Comparison of ENCODE assay signal across 8 cellular contexts in the genomic region with DNA sequence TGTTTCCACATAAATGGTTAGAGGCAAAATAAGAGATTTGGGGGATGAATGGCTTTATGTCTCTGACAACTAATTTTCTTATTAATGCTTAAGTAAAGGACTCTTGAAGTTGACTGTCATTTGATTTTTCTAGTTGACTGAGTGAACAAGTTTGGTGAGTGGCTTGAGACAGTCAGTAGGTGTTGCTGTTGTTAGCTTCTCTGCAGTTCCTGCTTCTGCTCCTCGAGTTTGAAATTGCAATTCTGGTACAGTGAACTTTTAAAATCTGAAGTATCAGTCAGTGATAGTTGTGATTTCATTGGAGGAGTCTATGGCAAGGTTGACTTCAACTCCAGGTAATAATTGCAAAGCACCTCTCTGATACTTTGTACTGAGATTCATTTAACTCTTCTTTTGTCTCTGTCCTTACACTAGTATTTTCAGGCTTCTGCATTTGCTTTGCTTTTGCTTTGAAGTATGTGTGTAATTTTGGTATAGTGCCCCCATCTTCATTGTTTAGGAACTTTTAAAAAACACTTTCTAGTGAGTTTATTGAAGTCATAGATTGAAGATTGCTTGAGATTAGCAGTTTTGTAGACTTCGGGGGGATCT. TPM values are rescaled to one million over a fixed set of nuclear protein-coding genes. Genes with fewer than 3 reads are reported as not detected.
A peak's percentile ranks its signal among the peaks of the same experiment; 100 is the strongest.
DNase-seq lines count a peak whose midpoint lies in the region; ATAC-seq and TF ChIP-seq lines count a peak whose summit lies in the region.

No MANE protein-coding gene starts in this region.

- H3K4me1 Mint-ChIP-seq in activated CD4-positive, alpha-beta memory T cell treated with anti-CD3 and anti-CD28 coated beads, Interleukin-2, amount 10 ng/mL, durations not matched to agents 7 days and 5 days, result peaks cover 60% of the 10 kb centered on the region

- no peaks in the 10 kb centered on the region for H3K9me3 Mint-ChIP-seq in activated CD4-positive, alpha-beta memory T cell treated with anti-CD3 and anti-CD28 coated beads, Interleukin-2, amount 10 ng/mL, durations not matched to agents 7 days and 5 days

- H3K27ac Mint-ChIP-seq in activated CD4-positive, alpha-beta memory T cell treated with anti-CD3 and anti-CD28 coated beads, Interleukin-2, amount 10 ng/mL, durations not matched to agents 7 days and 5 days, result peak overlapping the region; percentile 12

- peak; percentile 46 for ATAC-seq in sciatic nerve
- no peak for ATAC-seq in GM18520 (IDR thresholded peaks at IDR 0.05; ENCODE audit: unreplicated experiment)

- no peak for TF ChIP-seq EP300 in Ishikawa (IDR thresholded peaks at IDR 0.05; ENCODE audit: borderline replicate concordance)

- peak overlapping the region; percentile 87 for H3K4me3 Mint-ChIP-seq in activated CD4-positive, alpha-beta memory T cell treated with anti-CD3 and anti-CD28 coated beads, Interleukin-2, amount 10 ng/mL, durations not matched to agents 7 days and 5 days

- intact Hi-C loops in sciatic nerve (cut with DNase I), result loop anchor here (10.0 kb wide), 2 partner anchors 178 to 432 kb away; no protein-coding TSS in a partner anchor

- peaks cover 20% of the 10 kb centered on the region for H3K36me3 Mint-ChIP-seq in activated CD4-positive, alpha-beta memory T cell treated with anti-CD3 and anti-CD28 coated beads, Interleukin-2, amount 10 ng/mL, durations not matched to agents 7 days and 5 days (ENCODE audit: low read depth)

- H3K27me3 Mint-ChIP-seq in activated CD4-positive, alpha-beta memory T cell treated with anti-CD3 and anti-CD28 coated beads, Interleukin-2, amount 10 ng/mL, durations not matched to agents 7 days and 5 days, result no peaks in the 10 kb centered on the region

- TF ChIP-seq RAD21 in Ishikawa (IDR thresholded peaks at IDR 0.05; ENCODE audit: low read depth), result peak; percentile 53

- CTCF ChIA-PET in activated CD4-positive, alpha-beta memory T cell treated with anti-CD3 and anti-CD28 coated beads, Interleukin-2, amount 10 ng/mL, durations not matched to agents 7 days and 5 days (lab: Charles Lee), result interaction anchor here (0.6 to 6.4 kb wide), 9 partner anchors 76 to 533 kb away, joined by 3 to 74 read pairs (median 4); no protein-coding TSS in a partner anchor

- POLR2A ChIA-PET in activated CD4-positive, alpha-beta memory T cell treated with anti-CD3 and anti-CD28 coated beads, Interleukin-2, amount 10 ng/mL, durations not matched to agents 7 days and 5 days (lab: Charles Lee), result interaction anchor here (0.8 to 7.9 kb wide), 8 partner anchors 31 to 336 kb away, joined by 3 to 86 read pairs (median 6); no protein-coding TSS in a partner anchor

- DNase-seq in NCI-H82 (lab: John Stamatoyannopoulos, UW) (peak; percentile 8), NCI-H82 treated with DMSO at 0.1 percent for 48 hours (lab: John Stamatoyannopoulos, UW; ENCODE audit: unreplicated experiment) (no peak), foreskin melanocyte (peak; percentile 11), sciatic nerve (ENCODE audit: low spot score) (no peak), NCI-H2081 treated with DMSO at 0.1 percent for 48 hours (lab: John Stamatoyannopoulos, UW) (no peak)
- DNase-seq in activated CD4-positive, alpha-beta memory T cell treated with anti-CD3 and anti-CD28 coated beads, Interleukin-2, amount 10 ng/mL, durations not matched to agents 7 days and 5 days, result peak; percentile 25

TF ChIP-seq in Ishikawa, 13 proteins besides CTCF, POLR2A, EP300 and RAD21:
- TF ChIP-seq TEAD4 (IDR thresholded peaks at IDR 0.05) (no peak), TCF12 (IDR thresholded peaks at IDR 0.05; ENCODE audit: low read depth) (no peak), YY1 (IDR thresholded peaks at IDR 0.05; ENCODE audit: low read depth) (no peak), ZBTB7A (IDR thresholded peaks at IDR 0.05; ENCODE audit: low read depth) (no peak), EGR1 (IDR thresholded peaks at IDR 0.05) (no peak), FOXM1 (IDR thresholded peaks at IDR 0.05; ENCODE audit: borderline replicate concordance, low read depth) (no peak), CREB1 (IDR thresholded peaks at IDR 0.05; ENCODE audit: low read depth) (no peak), CEBPB (IDR thresholded peaks at IDR 0.05) (no peak), NFIC (IDR thresholded peaks at IDR 0.05) (no peak), TAF1 (IDR thresholded peaks at IDR 0.05; ENCODE audit: low read depth) (no peak)
- TF ChIP-seq, protein P1, sequence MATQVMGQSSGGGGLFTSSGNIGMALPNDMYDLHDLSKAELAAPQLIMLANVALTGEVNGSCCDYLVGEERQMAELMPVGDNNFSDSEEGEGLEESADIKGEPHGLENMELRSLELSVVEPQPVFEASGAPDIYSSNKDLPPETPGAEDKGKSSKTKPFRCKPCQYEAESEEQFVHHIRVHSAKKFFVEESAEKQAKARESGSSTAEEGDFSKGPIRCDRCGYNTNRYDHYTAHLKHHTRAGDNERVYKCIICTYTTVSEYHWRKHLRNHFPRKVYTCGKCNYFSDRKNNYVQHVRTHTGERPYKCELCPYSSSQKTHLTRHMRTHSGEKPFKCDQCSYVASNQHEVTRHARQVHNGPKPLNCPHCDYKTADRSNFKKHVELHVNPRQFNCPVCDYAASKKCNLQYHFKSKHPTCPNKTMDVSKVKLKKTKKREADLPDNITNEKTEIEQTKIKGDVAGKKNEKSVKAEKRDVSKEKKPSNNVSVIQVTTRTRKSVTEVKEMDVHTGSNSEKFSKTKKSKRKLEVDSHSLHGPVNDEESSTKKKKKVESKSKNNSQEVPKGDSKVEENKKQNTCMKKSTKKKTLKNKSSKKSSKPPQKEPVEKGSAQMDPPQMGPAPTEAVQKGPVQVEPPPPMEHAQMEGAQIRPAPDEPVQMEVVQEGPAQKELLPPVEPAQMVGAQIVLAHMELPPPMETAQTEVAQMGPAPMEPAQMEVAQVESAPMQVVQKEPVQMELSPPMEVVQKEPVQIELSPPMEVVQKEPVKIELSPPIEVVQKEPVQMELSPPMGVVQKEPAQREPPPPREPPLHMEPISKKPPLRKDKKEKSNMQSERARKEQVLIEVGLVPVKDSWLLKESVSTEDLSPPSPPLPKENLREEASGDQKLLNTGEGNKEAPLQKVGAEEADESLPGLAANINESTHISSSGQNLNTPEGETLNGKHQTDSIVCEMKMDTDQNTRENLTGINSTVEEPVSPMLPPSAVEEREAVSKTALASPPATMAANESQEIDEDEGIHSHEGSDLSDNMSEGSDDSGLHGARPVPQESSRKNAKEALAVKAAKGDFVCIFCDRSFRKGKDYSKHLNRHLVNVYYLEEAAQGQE (IDR thresholded peaks at IDR 0.05; ENCODE audit: low read depth), result no peak
- TF ChIP-seq, protein P2, sequence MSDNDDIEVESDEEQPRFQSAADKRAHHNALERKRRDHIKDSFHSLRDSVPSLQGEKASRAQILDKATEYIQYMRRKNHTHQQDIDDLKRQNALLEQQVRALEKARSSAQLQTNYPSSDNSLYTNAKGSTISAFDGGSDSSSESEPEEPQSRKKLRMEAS (IDR thresholded peaks at IDR 0.05), result no peak
- TF ChIP-seq, protein P3, sequence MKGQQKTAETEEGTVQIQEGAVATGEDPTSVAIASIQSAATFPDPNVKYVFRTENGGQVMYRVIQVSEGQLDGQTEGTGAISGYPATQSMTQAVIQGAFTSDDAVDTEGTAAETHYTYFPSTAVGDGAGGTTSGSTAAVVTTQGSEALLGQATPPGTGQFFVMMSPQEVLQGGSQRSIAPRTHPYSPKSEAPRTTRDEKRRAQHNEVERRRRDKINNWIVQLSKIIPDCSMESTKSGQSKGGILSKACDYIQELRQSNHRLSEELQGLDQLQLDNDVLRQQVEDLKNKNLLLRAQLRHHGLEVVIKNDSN (IDR thresholded peaks at IDR 0.05), result no peak

RNA-seq across cellular contexts. Expression of a gene that starts 2.5 kb away (rescaled TPM):
- total RNA-seq in activated CD4-positive, alpha-beta memory T cell treated with anti-CD3 and anti-CD28 coated beads, Interleukin-2, amount 10 ng/mL, durations not matched to agents 7 days and 5 days, result 10 to 100 TPM; 79.5 to 84.2 TPM
- 90.2 TPM for total RNA-seq in sciatic nerve

Comparison
In these comparisons a context has a peak if more than half of its experiments do, and no peak if none do; other contexts are left out.
1. DNase-seq: peak in NCI-H82 (single experiment), activated CD4-positive, alpha-beta memory T cell treated with anti-CD3 and anti-CD28 coated beads, Interleukin-2, amount 10 ng/mL, durations not matched to agents 7 days and 5 days (single experiment) and foreskin melanocyte (single experiment); none in NCI-H82 treated with DMSO at 0.1 percent for 48 hours (single experiment), sciatic nerve (single experiment) and NCI-H2081 treated with DMSO at 0.1 percent for 48 hours (single experiment).